In the genomic region with DNA sequence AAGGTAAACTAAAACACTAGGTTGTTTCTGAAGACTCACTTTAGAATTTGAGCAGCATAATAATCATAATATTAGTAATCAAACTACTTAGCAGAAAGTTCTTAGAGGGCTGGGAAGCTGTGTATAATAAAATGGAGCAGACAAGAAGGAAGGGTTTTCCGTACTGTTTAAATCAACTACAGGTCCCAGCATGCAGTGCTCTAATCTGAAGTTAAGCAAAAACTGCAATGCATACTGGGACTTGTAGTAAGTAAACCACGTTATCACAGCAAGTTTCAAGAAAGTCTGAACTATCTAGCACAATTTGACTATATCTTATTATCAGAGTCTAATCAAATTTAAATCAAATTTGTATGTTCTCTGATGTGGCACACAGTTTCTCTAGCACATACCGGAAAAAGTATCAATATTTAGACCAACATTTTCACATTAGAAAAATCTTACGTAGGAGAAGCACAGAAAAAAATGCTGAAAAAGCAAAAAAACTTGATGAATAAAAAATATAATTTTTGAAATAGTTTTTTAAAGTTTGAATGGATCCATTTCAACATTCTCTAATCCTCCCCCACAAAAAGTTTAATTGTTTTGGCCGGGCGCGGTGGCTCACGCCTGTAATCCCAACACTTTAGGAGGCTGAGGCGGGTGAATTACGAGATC, we compare ENCODE assay signal across 8 cellular contexts. TPM values are rescaled to one million over a fixed set of nuclear protein-coding genes. Genes with fewer than 3 reads are reported as not detected.
DNase-seq lines count a peak whose midpoint lies in the region; ATAC-seq and TF ChIP-seq lines count a peak whose summit lies in the region.

No MANE protein-coding gene starts in this region.

- no peak for TF ChIP-seq EP300 in Ishikawa (IDR thresholded peaks at IDR 0.05; ENCODE audit: borderline replicate concordance)

- no peak for TF ChIP-seq RAD21 in Ishikawa (IDR thresholded peaks at IDR 0.05; ENCODE audit: low read depth)

- H3K9me3 Mint-ChIP-seq in effector memory CD8-positive, alpha-beta T cell, result no peaks in the 10 kb centered on the region
- no peaks in the 10 kb centered on the region for H3K9me3 Mint-ChIP-seq in naive B cell

- no peaks in the 10 kb centered on the region for H3K36me3 Mint-ChIP-seq in effector memory CD8-positive, alpha-beta T cell (ENCODE audit: insufficient read depth)
- no peaks in the 10 kb centered on the region for H3K36me3 Mint-ChIP-seq in naive B cell

- DNase-seq in DMS114 treated with DMSO at 0.1 percent for 48 hours (lab: John Stamatoyannopoulos, UW; ENCODE audit: unreplicated experiment), result peak; percentile 45
- DNase-seq in SIG-M5 (lab: John Stamatoyannopoulos, UW), result peak; percentile 13
- peak; percentile 25 to 33 (median 27) for DNase-seq in effector memory CD8-positive, alpha-beta T cell
- peak; percentile 54 for DNase-seq in naive B cell
- DNase-seq in NCI-H187 (lab: John Stamatoyannopoulos, UW), result no peak

- ATAC-seq in GM19372 (IDR thresholded peaks at IDR 0.05; ENCODE audit: low read depth, unreplicated experiment) (peak; percentile 67), naive B cell (ENCODE audit: low read depth in 2 of 2) (peak; percentile 100), GM21528 (IDR thresholded peaks at IDR 0.05; ENCODE audit: low FRiP score, unreplicated experiment) (no peak)
- ATAC-seq in effector memory CD8-positive, alpha-beta T cell (replicated peaks), result peak; percentile 100

- peaks cover 25 to 46% of the 10 kb centered on the region in 2 donors for H3K4me1 Mint-ChIP-seq in effector memory CD8-positive, alpha-beta T cell (ENCODE audit: low read depth in 2 of 2)
- peaks cover 19 to 54% (median 29%) of the 10 kb centered on the region in 3 donors for H3K4me1 Mint-ChIP-seq in naive B cell

- no peak overlapping the region for H3K27ac Mint-ChIP-seq in effector memory CD8-positive, alpha-beta T cell
- no peak overlapping the region for H3K27ac Mint-ChIP-seq in naive B cell

- peak overlapping the region in 1 of 2 donors; percentile 21 for H3K4me3 Mint-ChIP-seq in effector memory CD8-positive, alpha-beta T cell
- H3K4me3 Mint-ChIP-seq in naive B cell, result peak overlapping the region in 1 of 8 donors; percentile 14

- no peaks in the 10 kb centered on the region for H3K27me3 Mint-ChIP-seq in effector memory CD8-positive, alpha-beta T cell
- no peaks in the 10 kb centered on the region for H3K27me3 Mint-ChIP-seq in naive B cell

TF ChIP-seq in Ishikawa, 13 proteins besides CTCF, POLR2A, EP300 and RAD21:
- TF ChIP-seq TEAD4 (IDR thresholded peaks at IDR 0.05) (no peak), YY1 (IDR thresholded peaks at IDR 0.05; ENCODE audit: low read depth) (0 out of 2 replicates have a peak, but pooled peaks have one; percentile 49), ZBTB7A (IDR thresholded peaks at IDR 0.05; ENCODE audit: low read depth) (no peak), TCF12 (IDR thresholded peaks at IDR 0.05; ENCODE audit: low read depth) (no peak), CEBPB (IDR thresholded peaks at IDR 0.05) (peak; percentile 59; the same call in 1 of the 2 replicates)
- TF ChIP-seq, protein P1, sequence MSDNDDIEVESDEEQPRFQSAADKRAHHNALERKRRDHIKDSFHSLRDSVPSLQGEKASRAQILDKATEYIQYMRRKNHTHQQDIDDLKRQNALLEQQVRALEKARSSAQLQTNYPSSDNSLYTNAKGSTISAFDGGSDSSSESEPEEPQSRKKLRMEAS (IDR thresholded peaks at IDR 0.05), result no peak
- TF ChIP-seq, protein P2, sequence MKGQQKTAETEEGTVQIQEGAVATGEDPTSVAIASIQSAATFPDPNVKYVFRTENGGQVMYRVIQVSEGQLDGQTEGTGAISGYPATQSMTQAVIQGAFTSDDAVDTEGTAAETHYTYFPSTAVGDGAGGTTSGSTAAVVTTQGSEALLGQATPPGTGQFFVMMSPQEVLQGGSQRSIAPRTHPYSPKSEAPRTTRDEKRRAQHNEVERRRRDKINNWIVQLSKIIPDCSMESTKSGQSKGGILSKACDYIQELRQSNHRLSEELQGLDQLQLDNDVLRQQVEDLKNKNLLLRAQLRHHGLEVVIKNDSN (IDR thresholded peaks at IDR 0.05), result no peak
TF ChIP-seq in Ishikawa: peak in this region for 2.

RNA-seq across cellular contexts. Expression of gene PHF21A, which starts 8.2 kb away (rescaled TPM):
- 10 to 100 TPM in 5 of 6 donors, under 1 TPM in 1; 0.28 to 19.0 (median 12.3) TPM for polyA plus RNA-seq in naive B cell (ENCODE audit: low read depth in 6 of 6)

Comparison
In these comparisons a context has a peak if more than half of its experiments do, and no peak if none do; other contexts are left out.
1. DNase-seq: peak in DMS114 treated with DMSO at 0.1 percent for 48 hours (single experiment), SIG-M5 (single experiment), effector memory CD8-positive, alpha-beta T cell (3 of 3) and naive B cell (single experiment); none in NCI-H187 (0 of 2).